Comparison of ENCODE assay signal across 10 cellular contexts in the genomic region with DNA sequence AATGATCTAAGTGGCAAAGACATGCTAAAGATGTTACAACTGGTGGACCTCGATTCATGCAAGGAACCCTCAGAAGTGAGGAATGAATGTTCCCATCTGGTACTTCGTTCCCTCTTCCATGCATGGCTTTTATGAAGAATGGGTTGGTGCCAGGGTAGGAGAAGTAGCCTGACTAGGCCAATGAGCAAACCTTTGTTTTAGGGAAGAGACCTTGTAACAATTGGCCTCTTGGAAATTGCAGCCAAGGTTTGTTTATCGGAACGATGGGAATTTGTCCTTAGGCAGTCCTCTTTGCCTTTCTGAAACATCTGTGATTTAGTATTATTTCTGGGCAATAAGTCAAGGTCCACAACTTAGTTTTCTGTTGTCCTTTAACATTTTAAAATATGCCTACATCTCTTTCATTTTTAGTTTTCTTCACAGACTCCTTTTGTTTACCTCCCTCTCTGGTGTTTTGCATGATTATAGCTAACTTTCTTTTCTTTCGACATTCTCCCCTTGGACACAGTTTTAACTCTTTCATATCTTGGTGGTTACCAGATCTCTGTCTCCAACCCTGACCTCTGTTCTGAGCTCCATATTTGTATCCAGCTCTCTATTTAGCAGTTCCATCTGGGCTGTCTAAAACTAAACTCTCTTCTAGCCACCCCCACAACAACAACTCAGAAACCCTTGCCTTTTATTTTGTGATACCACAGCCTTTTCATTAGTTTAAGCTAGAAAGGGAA.
A peak's percentile ranks its signal among the peaks of the same experiment; 100 is the strongest.
DNase-seq lines count a peak whose midpoint lies in the region; ATAC-seq and TF ChIP-seq lines count a peak whose summit lies in the region.
"Had no signal": no experiment of that assay in that cellular context is flagged by ENCODE, and none has a peak within 500 bp of the region (broad histone marks: within the 10 kb centered on the region; RNA-seq: fewer than 3 reads in every experiment).

No MANE protein-coding gene starts in this region.

- H4K20me1 ChIP-seq in SK-N-SH (ENCODE audit: insufficient read depth): no peaks in the 10 kb centered on the region; the same call in 1 of the 2 replicates

- no peaks in the 10 kb centered on the region for H3K9me3 ChIP-seq in A673 (ENCODE audit: low read depth, low read length, poor library complexity, severe bottlenecking)
- no peaks in the 10 kb centered on the region for H3K9me3 ChIP-seq in esophagus muscularis mucosa
- no peaks in the 10 kb centered on the region for H3K9me3 ChIP-seq in SK-N-SH
- no peaks in the 10 kb centered on the region for H3K9me3 ChIP-seq in heart left ventricle

- peaks cover 43% of the 10 kb centered on the region for H3K4me1 ChIP-seq in A673 (ENCODE audit: insufficient read depth, low read length, poor library complexity, severe bottlenecking)
- peaks cover 42 to 70% (median 67%) of the 10 kb centered on the region in 4 donors for H3K4me1 ChIP-seq in esophagus muscularis mucosa
- peaks cover 23 to 42% of the 10 kb centered on the region in 2 experiments for H3K4me1 ChIP-seq in SK-N-SH (ENCODE audit: control insufficient read depth in 1 of 2, insufficient read depth in 2 of 2, low read depth in 1 of 2, low read length in 1 of 2)
- peaks cover 2 to 72% (median 46%) of the 10 kb centered on the region in 12 donors for H3K4me1 ChIP-seq in heart left ventricle

- H2AFZ ChIP-seq in SK-N-SH (ENCODE audit: low read depth): no peak overlapping the region

- H3F3A ChIP-seq in SK-N-SH (replicated peaks; ENCODE audit: insufficient read depth): peaks cover 18% of the 10 kb centered on the region

- H3K36me3 Mint-ChIP-seq in IgD-negative memory B cell: peaks cover 7% of the 10 kb centered on the region
- no peaks in the 10 kb centered on the region for H3K36me3 Mint-ChIP-seq in neural crest cell (ENCODE audit: low read depth)

- 39% methylated on average over 5 of the region's 5 CpGs for WGBS in esophagus muscularis mucosa
- WGBS in SK-N-SH (ENCODE audit: low lambda C conversion rate): 76% methylated on average over 5 of the region's 5 CpGs
- WGBS in heart left ventricle, 4 donors: 42 to 60% (median 48%) methylated on average over 5 of the region's 5 CpGs

- H3K4me1 Mint-ChIP-seq in IgD-negative memory B cell: peaks cover 21 to 41% (median 33%) of the 10 kb centered on the region in 3 donors
- H3K4me1 Mint-ChIP-seq in neural crest cell: peaks cover 37% of the 10 kb centered on the region

- H3K27me3 ChIP-seq in A673 (replicated peaks; ENCODE audit: insufficient read depth, low read depth, low read length, poor library complexity) (no peaks in the 10 kb centered on the region), esophagus muscularis mucosa (no peaks in the 10 kb centered on the region), SK-N-SH (ENCODE audit: insufficient read depth) (no peaks in the 10 kb centered on the region), heart left ventricle (no peaks in the 10 kb centered on the region)

- no peak for TF ChIP-seq RAD21 in SK-N-SH (IDR thresholded peaks at IDR 0.05; ENCODE audit: low read length)

- POLR2A ChIA-PET in A673 (lab: Charles Lee; ENCODE audit: low non-redundant PET): no interaction called here
- POLR2A ChIA-PET in SK-N-SH (lab: Yijun Ruan, JAX): no interaction called here

- H3K79me2 ChIP-seq in SK-N-SH (ENCODE audit: insufficient read depth): peaks cover 85% of the 10 kb centered on the region

- TF ChIP-seq POLR2A in esophagus muscularis mucosa (IDR thresholded peaks at IDR 0.05; ENCODE audit: low read depth) (no peak), heart left ventricle (IDR thresholded peaks at IDR 0.05) (no peak)

- intact Hi-C loops in A673 (cut with micrococcal nuclease; ENCODE audit: unreplicated experiment) (no loop called here), esophagus muscularis mucosa (cut with DNase I) (no loop called here), heart left ventricle (cut with DNase I) (loop anchor here in 1 of 10 donors (10.0 kb wide), 1 partner anchor 50 kb away; no protein-coding TSS in a partner anchor)

- DNase-seq in A673 (ENCODE audit: low spot score) (no peak), esophagus muscularis mucosa (ENCODE audit: extremely low spot score) (no peak), neural crest cell (ENCODE audit: low read depth, low spot score) (no peak), COLO668 (lab: John Stamatoyannopoulos, UW; ENCODE audit: unreplicated experiment) (no peak), SK-N-SH (no peak), heart left ventricle (no peak)
- DNase-seq: NCI-H2171 treated with DMSO at 0.1 percent for 48 hours had no signal

- H3K27ac ChIP-seq in A673 (ENCODE audit: low read depth, low read length, poor library complexity, severe bottlenecking) (peak overlapping the region; percentile 27), esophagus muscularis mucosa (replicated peaks in 1 of 4) (peak overlapping the region in 3 of 4 donors; percentile 13 to 35 (median 21)), SK-N-SH (ENCODE audit: low read depth in 2 of 2, low read length in 1 of 2) (no peak overlapping the region), heart left ventricle (peak overlapping the region in 3 of 12 donors; percentile 3 to 51 (median 50))
- H3K27ac ChIP-seq: KMS-11 had no signal

- TF ChIP-seq EP300 in esophagus muscularis mucosa (IDR thresholded peaks at IDR 0.05): no peak
- TF ChIP-seq EP300 in SK-N-SH (IDR thresholded peaks at IDR 0.05; ENCODE audit: borderline replicate concordance in 1 of 2, low read depth in 1 of 2, low read length in 1 of 2): no peak

- no peak overlapping the region for H3K4me3 Mint-ChIP-seq in IgD-negative memory B cell
- no peak overlapping the region for H3K4me3 Mint-ChIP-seq in neural crest cell

- H3K27me3 Mint-ChIP-seq in IgD-negative memory B cell (no peaks in the 10 kb centered on the region), neural crest cell (ENCODE audit: low read depth) (no peaks in the 10 kb centered on the region)

- no peak for TF ChIP-seq CTCF in A673 (conservative IDR thresholded peaks at IDR 0.05; ENCODE audit: low read depth, low read length)
- no peak for TF ChIP-seq CTCF in esophagus muscularis mucosa (IDR thresholded peaks at IDR 0.05)
- no peak for TF ChIP-seq CTCF in neural crest cell (conservative IDR thresholded peaks at IDR 0.05)
- TF ChIP-seq CTCF in SK-N-SH (IDR thresholded peaks at IDR 0.05): no peak
- no peak for TF ChIP-seq CTCF in heart left ventricle (IDR thresholded peaks at IDR 0.05)

- no peak for ATAC-seq in HG03045 (IDR thresholded peaks at IDR 0.05; ENCODE audit: unreplicated experiment)
- no peak for ATAC-seq in heart left ventricle

- H3K9me2 ChIP-seq in SK-N-SH: no peaks in the 10 kb centered on the region

- no peak overlapping the region for H3K4me3 ChIP-seq in A673 (ENCODE audit: low read depth, low read length, poor library complexity, severe bottlenecking)
- no peak overlapping the region for H3K4me3 ChIP-seq in esophagus muscularis mucosa
- H3K4me3 ChIP-seq in SK-N-SH (ENCODE audit: low read depth in 2 of 2, low read length in 1 of 2): no peak overlapping the region
- H3K4me3 ChIP-seq in heart left ventricle: no peak overlapping the region

- CTCF ChIA-PET in A673 (lab: Charles Lee): no interaction called here
- CTCF ChIA-PET in SK-N-SH (lab: Yijun Ruan, JAX): interaction anchor here (0.6 kb wide), 1 partner anchor 14 kb away, joined by 3 read pairs; no protein-coding TSS in a partner anchor

- H3K36me3 ChIP-seq in A673 (ENCODE audit: insufficient read depth, low read length, poor library complexity, severe bottlenecking) (no peaks in the 10 kb centered on the region), esophagus muscularis mucosa (no peaks in the 10 kb centered on the region), SK-N-SH (replicated peaks in 1 of 2; ENCODE audit: control insufficient read depth in 1 of 2, insufficient read depth in 2 of 2, low read length in 1 of 2) (no peaks in the 10 kb centered on the region), heart left ventricle (no peaks in the 10 kb centered on the region)

- no peak overlapping the region for H3K9ac ChIP-seq in SK-N-SH
- H3K9ac ChIP-seq: KMS-11 had no signal

- H3K9me3 Mint-ChIP-seq in IgD-negative memory B cell (no peaks in the 10 kb centered on the region), neural crest cell (no peaks in the 10 kb centered on the region)

- peak overlapping the region; percentile 7 to 51 (median 31) for H3K27ac Mint-ChIP-seq in IgD-negative memory B cell
- peak overlapping the region; percentile 40 for H3K27ac Mint-ChIP-seq in neural crest cell (ENCODE audit: unreplicated experiment)

- no TSS peak for BruUV-seq in A673 (replicated peaks; lab: Mats Ljungman, UMichigan)

- H3K4me2 ChIP-seq in SK-N-SH: no peak overlapping the region
- H3K4me2 ChIP-seq: KMS-11 had no signal

TF ChIP-seq in SK-N-SH, 30 proteins besides CTCF, POLR2A, EP300 and RAD21:
- TF ChIP-seq YY1 (IDR thresholded peaks at IDR 0.05; ENCODE audit: low read depth) (no peak), JUND (IDR thresholded peaks at IDR 0.05) (no peak), MXI1 (IDR thresholded peaks at IDR 0.05; ENCODE audit: low read depth, low read length) (no peak), IRF3 (IDR thresholded peaks at IDR 0.05; ENCODE audit: low read depth, low read length) (no peak), FOXM1 (IDR thresholded peaks at IDR 0.05; ENCODE audit: low read depth) (no peak), SMC3 (IDR thresholded peaks at IDR 0.05; ENCODE audit: low read depth, low read length) (no peak), GATA2 (CRISPR knock-in tag; IDR thresholded peaks at IDR 0.05) (no peak), RFX5 (IDR thresholded peaks at IDR 0.05; ENCODE audit: low read length) (no peak)
- TF ChIP-seq, protein P1, sequence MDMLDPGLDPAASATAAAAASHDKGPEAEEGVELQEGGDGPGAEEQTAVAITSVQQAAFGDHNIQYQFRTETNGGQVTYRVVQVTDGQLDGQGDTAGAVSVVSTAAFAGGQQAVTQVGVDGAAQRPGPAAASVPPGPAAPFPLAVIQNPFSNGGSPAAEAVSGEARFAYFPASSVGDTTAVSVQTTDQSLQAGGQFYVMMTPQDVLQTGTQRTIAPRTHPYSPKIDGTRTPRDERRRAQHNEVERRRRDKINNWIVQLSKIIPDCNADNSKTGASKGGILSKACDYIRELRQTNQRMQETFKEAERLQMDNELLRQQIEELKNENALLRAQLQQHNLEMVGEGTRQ (IDR thresholded peaks at IDR 0.05; ENCODE audit: borderline replicate concordance, low read depth, low read length): no peak

Comparison
In these comparisons a context has a peak if more than half of its experiments do, and no peak if none do; other contexts are left out.
1. H3K27ac ChIP-seq: peak in A673 (single experiment) and esophagus muscularis mucosa (3 of 4); none in SK-N-SH (0 of 2).